In genomic region chr9:77679696-77680359, GRCh38 we compare ENCODE assay signal across 16 cellular contexts. TPM values are rescaled to one million over a fixed set of nuclear protein-coding genes. Genes with fewer than 3 reads are reported as not detected.
DNase-seq lines count a peak whose midpoint lies in the region; ATAC-seq, FAIRE-seq and TF ChIP-seq lines count a peak whose summit lies in the region.
"Had no signal": no experiment of that assay in that cellular context is flagged by ENCODE, and none has a peak within 500 bp of the region (broad histone marks: within the 10 kb centered on the region; RNA-seq: fewer than 3 reads in every experiment).

No MANE protein-coding gene starts in this region.

- 33% methylated on average over 9 of the region's 9 CpGs for WGBS in HepG2 (ENCODE audit: low lambda C conversion rate)
- 64 to 84% (median 75%) methylated on average over 8 to 9 of the region's 9 CpGs for WGBS in adrenal gland, 4 donors

- H3K27ac Mint-ChIP-seq in stimulated activated effector memory CD8-positive, alpha-beta T cell treated with anti-CD3 and anti-CD28 coated beads, Interleukin-12 subunit alpha, Interleukin-12 subunit beta, amount 100 ng/mL, for 72 hours: no peak overlapping the region
- H3K27ac Mint-ChIP-seq: CD4-positive, alpha-beta T cell had no signal

- H3K9me2 ChIP-seq in neural cell (ENCODE audit: insufficient read depth, low read length): no peaks in the 10 kb centered on the region

- H3K9me3 ChIP-seq in HepG2 (ENCODE audit: low read length): no peaks in the 10 kb centered on the region
- H3K9me3 ChIP-seq in neural cell (ENCODE audit: low read length): no peaks in the 10 kb centered on the region
- no peaks in the 10 kb centered on the region for H3K9me3 ChIP-seq in adrenal gland (replicated peaks in 1 of 3)
- H3K9me3 ChIP-seq: HAP-1 had no signal

- CTCF ChIA-PET in HepG2 (lab: Yijun Ruan, JAX; ENCODE audit: low intra/inter-chr PET ratio, low total read pairs): no interaction called here

- TF ChIP-seq RAD21 in HepG2 (CRISPR knock-in tag; IDR thresholded peaks at IDR 0.05) (no peak), neural cell (conservative IDR thresholded peaks at IDR 0.05) (no peak)

- no peaks in the 10 kb centered on the region for H3K36me3 Mint-ChIP-seq in stimulated activated effector memory CD8-positive, alpha-beta T cell treated with anti-CD3 and anti-CD28 coated beads, Interleukin-12 subunit alpha, Interleukin-12 subunit beta, amount 100 ng/mL, for 72 hours

- TF ChIP-seq POLR2A in HepG2 (IDR thresholded peaks at IDR 0.05; ENCODE audit: insufficient read depth in 1 of 2, low read depth in 2 of 2, low read length in 2 of 2) (no peak), adrenal gland (IDR thresholded peaks at IDR 0.05) (no peak)

- in situ Hi-C loops in HepG2 (cut with HindIII; ENCODE audit: extremely low pct_ligation_motif_present, low pct_unique_long_range_greater_than_20kb): no loop called here

- BruUV-seq in HepG2 (replicated peaks; lab: Mats Ljungman, UMichigan): no TSS peak

- no peaks in the 10 kb centered on the region for H3K9me3 Mint-ChIP-seq in stimulated activated effector memory CD8-positive, alpha-beta T cell treated with anti-CD3 and anti-CD28 coated beads, Interleukin-12 subunit alpha, Interleukin-12 subunit beta, amount 100 ng/mL, for 72 hours
- H3K9me3 Mint-ChIP-seq: CD4-positive, alpha-beta T cell had no signal

- H2AFZ ChIP-seq in HepG2 (ENCODE audit: low read length): no peak overlapping the region
- no peak overlapping the region for H2AFZ ChIP-seq in neural cell (ENCODE audit: low read depth, low read length)

- H4K20me1 ChIP-seq in HepG2 (ENCODE audit: insufficient read depth, low read length): no peaks in the 10 kb centered on the region
- no peaks in the 10 kb centered on the region for H4K20me1 ChIP-seq in neural cell (ENCODE audit: insufficient read depth)
- H4K20me1 ChIP-seq: BLaER1 treated with 17β-estradiol and CSF1 and Interleukin-3, amounts not matched to agents 10 nM and 100 nM had no signal

- H3K4me2 ChIP-seq in HepG2 (ENCODE audit: low read depth, low read length) (no peak overlapping the region), neural cell (ENCODE audit: low read length) (no peak overlapping the region)
- H3K4me2 ChIP-seq: BLaER1 treated with 17β-estradiol and CSF1 and Interleukin-3, amounts not matched to agents 10 nM and 100 nM had no signal

- intact Hi-C loops in HepG2 (cut with micrococcal nuclease; ENCODE audit: unreplicated experiment) (no loop called here), adrenal gland (cut with DNase I) (no loop called here)

- no peak overlapping the region for H3K4me3 Mint-ChIP-seq in stimulated activated effector memory CD8-positive, alpha-beta T cell treated with anti-CD3 and anti-CD28 coated beads, Interleukin-12 subunit alpha, Interleukin-12 subunit beta, amount 100 ng/mL, for 72 hours
- H3K4me3 Mint-ChIP-seq: CD4-positive, alpha-beta T cell had no signal

- POLR2A ChIA-PET in HepG2 (lab: Yijun Ruan, JAX): no interaction called here

- H3K79me2 ChIP-seq in HepG2 (ENCODE audit: insufficient read depth, low read length) (no peaks in the 10 kb centered on the region), neural cell (replicated peaks; ENCODE audit: insufficient read depth, low read length) (no peaks in the 10 kb centered on the region)

- peak; percentile 18 for DNase-seq in COLO829 (ENCODE audit: low spot score)
- DNase-seq in cardiac fibroblast (ENCODE audit: low read depth in 2 of 2): peak; percentile 14 to 15
- no peak for DNase-seq in HepG2 (ENCODE audit: low spot score)
- DNase-seq in substantia nigra (lab: John Stamatoyannopoulos, UW): no peak
- no peak for DNase-seq in adrenal gland
- DNase-seq in stimulated activated effector memory CD8-positive, alpha-beta T cell treated with anti-CD3 and anti-CD28 coated beads, Interleukin-12 subunit alpha, Interleukin-12 subunit beta, amount 100 ng/mL, for 72 hours (ENCODE audit: low spot score in 2 of 2): no peak
- DNase-seq: ACHN; CD4-positive, alpha-beta T cell; DMS79; GOT3 had no signal

- H3K27me3 ChIP-seq in HepG2 (ENCODE audit: control insufficient read depth in 1 of 2, insufficient read depth in 2 of 2, low read length in 2 of 2) (no peaks in the 10 kb centered on the region; a peak in 1 of 5 replicates), neural cell (ENCODE audit: insufficient read depth, low read depth, low read length) (no peaks in the 10 kb centered on the region), adrenal gland (no peaks in the 10 kb centered on the region)
- H3K27me3 ChIP-seq: BLaER1 treated with 17β-estradiol and CSF1 and Interleukin-3, amounts not matched to agents 10 nM and 100 nM had no signal

- no peak for TF ChIP-seq EP300 in HepG2 (IDR thresholded peaks at IDR 0.05; ENCODE audit: low read depth in 2 of 2, low read length in 2 of 2)
- TF ChIP-seq EP300 in HepG2 (CRISPR knock-in tag; IDR thresholded peaks at IDR 0.05; ENCODE audit: borderline replicate concordance): no peak
- TF ChIP-seq EP300 in neural cell (conservative IDR thresholded peaks at IDR 0.05; ENCODE audit: poor library complexity, severe bottlenecking): no peak

- FAIRE-seq in HepG2 (lab: Jason Lieb, UNC): no peak
- FAIRE-seq: G401.6, GM12891 had no signal

- no peaks in the 10 kb centered on the region for H3K36me3 ChIP-seq in HepG2 (replicated peaks in 1 of 2; ENCODE audit: control insufficient read depth in 1 of 2, insufficient read depth in 2 of 2, low read length in 2 of 2)
- no peaks in the 10 kb centered on the region for H3K36me3 ChIP-seq in neural cell (ENCODE audit: insufficient read depth, low read length)
- H3K36me3 ChIP-seq in adrenal gland (replicated peaks in 1 of 2): no peaks in the 10 kb centered on the region
- H3K36me3 ChIP-seq: BLaER1 treated with 17β-estradiol and CSF1 and Interleukin-3, amounts not matched to agents 10 nM and 100 nM; HAP-1 had no signal

- H3K9ac ChIP-seq in HepG2 (ENCODE audit: insufficient read depth, low read depth, low read length) (no peak overlapping the region), neural cell (ENCODE audit: low read length) (no peak overlapping the region)
- H3K9ac ChIP-seq: BLaER1 treated with 17β-estradiol and CSF1 and Interleukin-3, amounts not matched to agents 10 nM and 100 nM had no signal

- no peaks in the 10 kb centered on the region for H3F3A ChIP-seq in neural cell (ENCODE audit: insufficient read depth, low read length, poor library complexity, severe bottlenecking)

- no peak overlapping the region for H3K27ac ChIP-seq in HepG2 (ENCODE audit: extremely low read length, insufficient read depth, low read length)
- H3K27ac ChIP-seq in neural cell (ENCODE audit: low read length): no peak overlapping the region
- H3K27ac ChIP-seq in substantia nigra (ENCODE audit: low read depth, low read length, poor library complexity, severe bottlenecking): no peak overlapping the region
- H3K27ac ChIP-seq in adrenal gland: no peak overlapping the region
- H3K27ac ChIP-seq: BLaER1 treated with 17β-estradiol and CSF1 and Interleukin-3, amounts not matched to agents 10 nM and 100 nM had no signal

- H3K4me3 ChIP-seq in cardiac fibroblast (replicated peaks in 1 of 2; ENCODE audit: low read depth in 2 of 2, low read length in 2 of 2) (no peak overlapping the region), HepG2 (replicated peaks in 1 of 3; ENCODE audit: insufficient read depth in 1 of 3, low read depth in 2 of 3, low read length in 3 of 3) (no peak overlapping the region), neural cell (ENCODE audit: low read length) (no peak overlapping the region), adrenal gland (no peak overlapping the region)
- H3K4me3 ChIP-seq: BLaER1 treated with 17β-estradiol and CSF1 and Interleukin-3, amounts not matched to agents 10 nM and 100 nM; HAP-1 had no signal

- H3K4me1 ChIP-seq in HepG2 (ENCODE audit: insufficient read depth, low read length) (no peaks in the 10 kb centered on the region), adrenal gland (replicated peaks in 1 of 2) (no peaks in the 10 kb centered on the region)
- H3K4me1 ChIP-seq: BLaER1 treated with 17β-estradiol and CSF1 and Interleukin-3, amounts not matched to agents 10 nM and 100 nM; HAP-1 had no signal

- peak; percentile 41; the same call in 1 of the 3 replicates for ATAC-seq in HepG2
- no peak for ATAC-seq in stimulated activated effector memory CD8-positive, alpha-beta T cell treated with anti-CD3 and anti-CD28 coated beads, Interleukin-12 subunit alpha, Interleukin-12 subunit beta, amount 100 ng/mL, for 72 hours

- no peaks in the 10 kb centered on the region for H3K4me1 Mint-ChIP-seq in stimulated activated effector memory CD8-positive, alpha-beta T cell treated with anti-CD3 and anti-CD28 coated beads, Interleukin-12 subunit alpha, Interleukin-12 subunit beta, amount 100 ng/mL, for 72 hours

- no peak for TF ChIP-seq CTCF in cardiac fibroblast (IDR thresholded peaks at IDR 0.05; ENCODE audit: low read depth, low read length)
- no peak for TF ChIP-seq CTCF in HepG2 (CRISPR knock-in tag; IDR thresholded peaks at IDR 0.05)
- no peak for TF ChIP-seq CTCF in neural cell (IDR thresholded peaks at IDR 0.05; ENCODE audit: poor library complexity, severe bottlenecking)
- no peak for TF ChIP-seq CTCF in adrenal gland (IDR thresholded peaks at IDR 0.05)

RNA-seq across cellular contexts. Expression of gene GNA14, which starts 31.7 kb away (rescaled TPM):
- total RNA-seq in HepG2 (2016; rRNA removed; fragmentation: Illumina TruSeq; extraction: Trizol): not detected in 2 replicates
- total RNA-seq in HepG2 (2016; cell fraction: cytosol; rRNA removed; fragmentation: Illumina TruSeq; extraction: Trizol; ENCODE audit: low read depth): not detected in 2 replicates
- total RNA-seq in HepG2 (2016; cell fraction: insoluble cytoplasmic fraction; rRNA removed; fragmentation: Illumina TruSeq; extraction: Trizol): not detected in 2 replicates
- not detected in 2 replicates for total RNA-seq in HepG2 (2016; cell fraction: membrane; rRNA removed; fragmentation: Illumina TruSeq; extraction: Trizol)
- total RNA-seq in HepG2 (2016; cell fraction: nucleus; rRNA removed; fragmentation: Illumina TruSeq; extraction: Trizol): not detected in 2 replicates
- not detected in 2 replicates for polyA plus RNA-seq in HepG2 (2011; rRNA removed)
- polyA plus RNA-seq in HepG2 (2011; cell fraction: cytosol; rRNA removed): 0.04 and 0.09 TPM in 2 replicates
- 0.06 and 0.09 TPM in 2 replicates for polyA plus RNA-seq in HepG2 (2011; cell fraction: nucleus; rRNA removed)
- polyA plus RNA-seq in HepG2 (2012): not detected in 2 replicates
- not detected in 2 replicates for polyA plus RNA-seq in HepG2 (2016; cell fraction: cytosol; fragmentation: Illumina TruSeq; extraction: Trizol; ENCODE audit: low read depth)
- polyA plus RNA-seq in HepG2 (2016; cell fraction: insoluble cytoplasmic fraction; fragmentation: Illumina TruSeq; extraction: Trizol; ENCODE audit: low read depth): 0.09 TPM in 1 of 2 replicates, not detected in the other
- not detected in 2 replicates for polyA plus RNA-seq in HepG2 (2016; cell fraction: membrane; fragmentation: Illumina TruSeq; extraction: Trizol; ENCODE audit: low read depth)
- polyA plus RNA-seq in HepG2 (2016; cell fraction: nucleus; fragmentation: Illumina TruSeq; extraction: Trizol; ENCODE audit: insufficient read depth, low read depth): not detected in 2 replicates
- polyA minus RNA-seq in HepG2 (2011; rRNA and poly(A)+ RNA removed; ENCODE audit: low replicate concordance): not detected in 2 replicates
- polyA minus RNA-seq in HepG2 (2011; cell fraction: cytosol; rRNA and poly(A)+ RNA removed): not detected in 2 replicates
- not detected in 2 replicates for polyA minus RNA-seq in HepG2 (2011; cell fraction: nucleus; rRNA and poly(A)+ RNA removed)
- polyA plus RNA-seq in neural cell: 0.40 and 1.1 TPM in 2 replicates
- 0.69 and 0.73 TPM in 2 replicates for polyA minus RNA-seq in neural cell
- 10 to 100 TPM in 1 of 8 donors, 1 to 10 TPM in 7; 2.4 to 11.9 (median 5.8) TPM for total RNA-seq in adrenal gland
- 1 to 10 TPM; 1.9 to 3.0 (median 2.5) TPM for polyA plus RNA-seq in adrenal gland
- total RNA-seq: A172; CD4-positive, alpha-beta T cell had no signal

Comparison
In these comparisons a context has a peak if more than half of its experiments do, and no peak if none do; other contexts are left out.
1. DNase-seq: peak in COLO829 (single experiment) and cardiac fibroblast (2 of 2); none in HepG2 (single experiment), substantia nigra (0 of 49), adrenal gland (0 of 7) and stimulated activated effector memory CD8-positive, alpha-beta T cell treated with anti-CD3 and anti-CD28 coated beads, Interleukin-12 subunit alpha, Interleukin-12 subunit beta, amount 100 ng/mL, for 72 hours (0 of 2).